In genomic region chr10:49299816-49300139, GRCh38 we compare ENCODE assay signal across 12 cellular contexts. TPM values are rescaled to one million over a fixed set of nuclear protein-coding genes. Genes with fewer than 3 reads are reported as not detected.
DNase-seq lines count a peak whose midpoint lies in the region; ATAC-seq and TF ChIP-seq lines count a peak whose summit lies in the region.
"Had no signal": no experiment of that assay in that cellular context is flagged by ENCODE, and none has a peak within 500 bp of the region (broad histone marks: within the 10 kb centered on the region; RNA-seq: fewer than 3 reads in every experiment).

No MANE protein-coding gene starts in this region.

- intact Hi-C loops in mucosa of descending colon (cut with DNase I, micrococcal nuclease), result no loop called here

- H3K4me1 ChIP-seq in mucosa of descending colon (ENCODE audit: low read depth), result no peaks in the 10 kb centered on the region

- H3K4me1 Mint-ChIP-seq in type B pancreatic cell (ENCODE audit: unreplicated experiment), result peaks cover 25% of the 10 kb centered on the region

- H3K27ac Mint-ChIP-seq in type B pancreatic cell, result no peak overlapping the region
- H3K27ac Mint-ChIP-seq: CD8-positive, alpha-beta T cell; T-helper 1 cell treated with Interleukin-12 subunit alpha and Interleukin-12 subunit beta and Interleukin-4 antibody, amounts not matched to agents 30 μg/mL and 1 μg/mL, for 36 hours had no signal

- no peak overlapping the region for H3K4me3 ChIP-seq in mucosa of descending colon

- no peaks in the 10 kb centered on the region for H3K36me3 Mint-ChIP-seq in type B pancreatic cell
- H3K36me3 Mint-ChIP-seq: CD8-positive, alpha-beta T cell had no signal

- no peak overlapping the region for H3K4me3 Mint-ChIP-seq in type B pancreatic cell
- H3K4me3 Mint-ChIP-seq: CD8-positive, alpha-beta T cell; T-helper 1 cell treated with Interleukin-12 subunit alpha and Interleukin-12 subunit beta and Interleukin-4 antibody, amounts not matched to agents 30 μg/mL and 1 μg/mL, for 36 hours had no signal

- peaks cover 28% of the 10 kb centered on the region for H3K27me3 Mint-ChIP-seq in type B pancreatic cell

- ATAC-seq in GM18519 (IDR thresholded peaks at IDR 0.05; ENCODE audit: low FRiP score, unreplicated experiment) (peak; percentile 62), GM21619 (IDR thresholded peaks at IDR 0.05; ENCODE audit: unreplicated experiment) (peak; percentile 75), HG03432 (IDR thresholded peaks at IDR 0.05; ENCODE audit: unreplicated experiment) (peak; percentile 80), mucosa of descending colon (peak; percentile 41)
- ATAC-seq: CD8-positive, alpha-beta T cell had no signal

- no peaks in the 10 kb centered on the region for H3K9me3 ChIP-seq in mucosa of descending colon

- TF ChIP-seq CTCF in mucosa of descending colon (IDR thresholded peaks at IDR 0.05) (no peak), type B pancreatic cell (conservative IDR thresholded peaks at IDR 0.05) (no peak)

- DNase-seq in mucosa of descending colon, result no peak
- DNase-seq in GM03348 (ENCODE audit: low spot score), result no peak
- no peak for DNase-seq in NCI-H69 (lab: John Stamatoyannopoulos, UW)
- DNase-seq in type B pancreatic cell (ENCODE audit: extremely low spot score, unreplicated experiment), result no peak
- no peak for DNase-seq in stimulated activated CD4-positive, alpha-beta T cell treated with anti-CD3 and anti-CD28 coated beads, Interleukin-4, amount 100 ng/mL, for 1 hour
- DNase-seq: CD8-positive, alpha-beta T cell had no signal

- H3K9me3 Mint-ChIP-seq in type B pancreatic cell, result no peaks in the 10 kb centered on the region
- H3K9me3 Mint-ChIP-seq: CD8-positive, alpha-beta T cell; T-helper 1 cell treated with Interleukin-12 subunit alpha and Interleukin-12 subunit beta and Interleukin-4 antibody, amounts not matched to agents 30 μg/mL and 1 μg/mL, for 36 hours had no signal

- H3K36me3 ChIP-seq in mucosa of descending colon (ENCODE audit: low read depth), result no peaks in the 10 kb centered on the region

RNA-seq across cellular contexts. Expression of gene C10orf71, which starts 0.8 kb away (rescaled TPM):
- under 1 TPM in 1 of 3 donors, not detected in 2; 0.05 TPM for total RNA-seq in mucosa of descending colon
- not detected in 2 replicates for total RNA-seq in type B pancreatic cell (ENCODE audit: low replicate concordance)
- total RNA-seq: CD8-positive, alpha-beta T cell; IMR-90; lung microvascular endothelial cell had no signal
